ENCODE assay signal across 11 cellular contexts in the genomic region with DNA sequence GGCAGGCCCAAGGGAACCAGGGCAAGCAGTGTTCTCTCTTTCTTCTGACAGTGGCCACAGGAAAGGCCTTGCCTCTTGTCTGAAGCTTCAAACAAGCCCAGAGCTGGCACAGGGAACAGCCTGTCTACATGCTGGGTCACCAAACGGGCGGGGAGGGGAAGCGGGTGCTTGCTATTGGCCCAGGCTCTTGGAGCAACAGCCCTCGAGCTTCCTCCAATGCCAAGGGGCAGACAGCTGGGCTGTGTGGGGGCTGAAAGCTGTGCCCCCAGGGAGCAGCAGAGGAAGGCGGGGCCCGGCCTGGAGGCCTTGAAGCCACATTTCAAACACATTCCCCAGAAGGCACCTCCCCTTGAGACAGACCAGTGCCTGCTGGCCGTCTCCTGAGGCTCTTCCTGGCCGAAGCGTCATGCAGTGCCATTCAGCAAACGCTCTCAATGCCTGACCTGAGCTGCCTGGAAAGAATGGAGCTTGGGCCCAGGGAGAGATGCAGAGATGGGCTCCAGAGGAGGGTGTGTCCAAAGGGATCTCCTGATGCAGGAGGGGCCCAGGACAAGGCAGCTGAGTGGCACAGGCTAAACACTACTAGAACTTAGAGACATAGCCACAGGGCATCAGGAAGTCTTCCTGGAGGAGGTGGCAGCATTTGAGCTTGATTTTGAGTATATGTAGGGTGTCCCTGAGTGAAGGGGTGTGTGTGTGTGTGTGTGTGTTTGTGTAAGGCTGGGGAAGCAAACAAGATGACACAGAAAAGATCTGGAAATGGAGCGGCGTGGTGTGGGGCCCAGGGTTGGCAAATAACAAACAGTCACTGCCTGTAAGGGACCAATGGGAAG. TPM values are rescaled to one million over a fixed set of nuclear protein-coding genes. Genes with fewer than 3 reads are reported as not detected.
DNase-seq lines count a peak whose midpoint lies in the region; TF ChIP-seq lines count a peak whose summit lies in the region.
"Had no signal": no experiment of that assay in that cellular context is flagged by ENCODE, and none has a peak within 500 bp of the region (broad histone marks: within the 10 kb centered on the region; RNA-seq: fewer than 3 reads in every experiment).

No MANE protein-coding gene starts in this region.

- H2AFZ ChIP-seq in OCI-LY3 (ENCODE audit: low read depth, low read length) = no peak overlapping the region

- H3K36me3 ChIP-seq in OCI-LY3 (replicated peaks; ENCODE audit: low read depth, low read length) = no peaks in the 10 kb centered on the region
- no peaks in the 10 kb centered on the region for H3K36me3 ChIP-seq in sigmoid colon

- peak; percentile 12 for DNase-seq in NCI-H146 (lab: John Stamatoyannopoulos, UW)
- no peak for DNase-seq in NCI-H146 treated with DMSO at 0.1 percent for 48 hours (lab: John Stamatoyannopoulos, UW; ENCODE audit: unreplicated experiment)
- DNase-seq in fibroblast of gingiva (ENCODE audit: low read depth) = peak; percentile 76
- no peak for DNase-seq in sigmoid colon
- no peak for DNase-seq in NOMO-1 treated with DMSO at 0.1 percent for 48 hours (lab: John Stamatoyannopoulos, UW; ENCODE audit: unreplicated experiment)
- no peak for DNase-seq in NCI-H774 (lab: John Stamatoyannopoulos, UW)
- DNase-seq in posterior vena cava (ENCODE audit: low spot score) = no peak
- DNase-seq: stimulated activated CD4-positive, alpha-beta T cell treated with anti-CD3 and anti-CD28 coated beads, Interleukin-4, amount 100 ng/mL, for 24 hours; T-helper 9 cell had no signal

- no peak overlapping the region for H3K9ac ChIP-seq in OCI-LY3 (ENCODE audit: low read length)

- no peak for TF ChIP-seq EP300 in sigmoid colon (IDR thresholded peaks at IDR 0.05)

- H3K27me3 ChIP-seq in OCI-LY3 (ENCODE audit: low read depth, low read length) (peaks cover 42% of the 10 kb centered on the region), sigmoid colon (peaks cover 33 to 85% (median 66%) of the 10 kb centered on the region in 3 donors)

- H3K79me2 ChIP-seq in OCI-LY3 (ENCODE audit: low read length) = no peaks in the 10 kb centered on the region

- peak overlapping the region; percentile 40 for H3K4me2 ChIP-seq in OCI-LY3 (ENCODE audit: low read length)

- TF ChIP-seq POLR2A in sigmoid colon (IDR thresholded peaks at IDR 0.05) = no peak

- peaks cover 49% of the 10 kb centered on the region for H3K4me1 ChIP-seq in OCI-LY3 (ENCODE audit: low read length)
- H3K4me1 ChIP-seq in sigmoid colon = peaks cover 0 to 61% (median 43%) of the 10 kb centered on the region in 4 donors

- no peaks in the 10 kb centered on the region for H4K20me1 ChIP-seq in OCI-LY3 (ENCODE audit: insufficient read depth, low read length)

- 22 to 46% methylated on average over 12 of the region's 12 CpGs for WGBS in sigmoid colon, 2 donors

- H3K27ac ChIP-seq in OCI-LY3 (ENCODE audit: low read length) = no peak overlapping the region
- H3K27ac ChIP-seq in sigmoid colon = peak overlapping the region in 3 of 4 donors; percentile 27 to 63 (median 40)

- intact Hi-C loops in sigmoid colon (cut with DNase I) (loop anchor here (5.0 kb wide), 1 partner anchor 169 kb away; no protein-coding TSS in a partner anchor), posterior vena cava (cut with DNase I) (loop anchor here in 1 of 2 donors (5.0 to 10.0 kb wide), 2 partner anchors 64 to 162 kb away; no protein-coding TSS in a partner anchor)

- H3K9me3 ChIP-seq in OCI-LY3 (ENCODE audit: insufficient read depth, low read length) (no peaks in the 10 kb centered on the region), sigmoid colon (no peaks in the 10 kb centered on the region)

- H3K4me3 ChIP-seq in OCI-LY3 (ENCODE audit: low read length) (no peak overlapping the region), sigmoid colon (no peak overlapping the region)

- TF ChIP-seq CTCF in OCI-LY3 (IDR thresholded peaks at IDR 0.05; ENCODE audit: low read depth, low read length) (no peak), sigmoid colon (IDR thresholded peaks at IDR 0.05) (no peak)

RNA-seq across cellular contexts. Expression of a gene that starts 2.5 kb away (rescaled TPM):
- under 1 TPM in 1 of 4 donors, not detected in 3; 0.36 TPM for total RNA-seq in sigmoid colon
- polyA plus RNA-seq in sigmoid colon = 10 to 100 TPM in 2 of 3 donors, 1 to 10 TPM in 1; 9.6 to 11.9 (median 11.6) TPM
- under 1 TPM in 1 of 2 donors, not detected in 1; 0.14 TPM for total RNA-seq in posterior vena cava
- total RNA-seq: glomerular endothelial cell had no signal

RNA-seq across cellular contexts. Expression of a gene that starts 39.9 kb away (rescaled TPM):
- total RNA-seq in sigmoid colon = not detected
- under 1 TPM in 1 of 3 donors, not detected in 2; 0.20 TPM for polyA plus RNA-seq in sigmoid colon
- total RNA-seq in posterior vena cava = not detected
- total RNA-seq: glomerular endothelial cell had no signal

Comparison
In these comparisons a context has a peak if more than half of its experiments do, and no peak if none do; other contexts are left out.
1. DNase-seq: peak in NCI-H146 (single experiment) and fibroblast of gingiva (single experiment); none in NCI-H146 treated with DMSO at 0.1 percent for 48 hours (single experiment), sigmoid colon (single experiment), NOMO-1 treated with DMSO at 0.1 percent for 48 hours (single experiment), NCI-H774 (single experiment) and posterior vena cava (single experiment).